In the genomic region with DNA sequence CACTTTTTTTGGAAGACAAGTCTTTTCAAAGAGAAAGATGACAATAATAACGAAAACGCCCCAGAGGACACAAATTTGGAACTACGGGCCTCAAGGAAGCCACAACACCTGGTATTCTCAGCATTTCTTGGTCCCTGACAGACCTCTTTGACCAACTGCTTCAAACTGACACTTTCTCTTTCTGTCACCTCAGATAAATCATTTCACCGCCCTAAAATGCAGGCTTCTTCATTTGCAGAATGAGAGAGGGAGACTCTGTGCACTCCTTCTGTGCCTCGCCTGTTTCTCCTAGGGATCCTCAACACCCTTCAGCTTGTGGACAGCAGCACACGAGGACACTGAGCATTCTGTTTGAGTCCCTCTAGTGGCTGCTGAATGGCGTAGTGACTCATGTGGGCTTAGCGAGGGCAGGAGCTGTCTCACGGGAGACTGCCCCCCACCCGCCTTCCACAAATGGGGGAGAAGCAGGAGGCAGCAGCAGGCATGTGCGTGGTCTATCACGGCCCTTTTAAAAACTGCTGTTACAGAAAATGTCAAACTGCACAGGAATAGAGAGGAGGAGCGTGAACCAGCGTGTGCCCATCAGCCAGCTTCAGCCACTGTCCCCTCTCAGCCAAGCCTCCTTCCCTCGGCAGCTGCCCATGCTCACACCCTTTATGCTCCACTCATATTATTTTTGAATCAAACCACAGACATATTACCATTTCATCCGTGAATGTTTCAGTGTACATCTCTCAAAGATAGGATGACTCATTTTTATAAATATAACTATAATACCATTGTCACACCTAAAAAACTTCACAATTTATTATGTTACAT, we compare ENCODE assay signal across 8 cellular contexts. TPM values are rescaled to one million over a fixed set of nuclear protein-coding genes. Genes with fewer than 3 reads are reported as not detected.
DNase-seq lines count a peak whose midpoint lies in the region; ATAC-seq and TF ChIP-seq lines count a peak whose summit lies in the region.
"Had no signal": no experiment of that assay in that cellular context is flagged by ENCODE, and none has a peak within 500 bp of the region (broad histone marks: within the 10 kb centered on the region; RNA-seq: fewer than 3 reads in every experiment).

No MANE protein-coding gene starts in this region.

- H3K36me3 ChIP-seq in esophagus squamous epithelium: no peaks in the 10 kb centered on the region
- H3K36me3 ChIP-seq: adrenal gland had no signal

- H3K27ac ChIP-seq in VCaP (no peak overlapping the region), esophagus squamous epithelium (no peak overlapping the region)
- H3K27ac ChIP-seq: adrenal gland had no signal

- peak; percentile 20 for ATAC-seq in GM19468 (IDR thresholded peaks at IDR 0.05; ENCODE audit: extremely low read depth, unreplicated experiment)
- ATAC-seq in HG03439 (IDR thresholded peaks at IDR 0.05; ENCODE audit: unreplicated experiment): peak; percentile 58

- DNase-seq in GM12865 (ENCODE audit: low read depth) (peak; percentile 88), iPS-NIHi11 (ENCODE audit: low spot score) (peak; percentile 75), esophagus squamous epithelium (lab: John Stamatoyannopoulos, UW) (no peak), NCI-H2107 (lab: John Stamatoyannopoulos, UW) (no peak)

- H3K27me3 ChIP-seq in esophagus squamous epithelium: no peaks in the 10 kb centered on the region
- H3K27me3 ChIP-seq: adrenal gland had no signal

- H3K4me3 ChIP-seq in GM12865 (ENCODE audit: low read depth, low read length) (peak overlapping the region; percentile 62), esophagus squamous epithelium (no peak overlapping the region)
- H3K4me3 ChIP-seq: adrenal gland had no signal

- no peak for TF ChIP-seq POLR2A in esophagus squamous epithelium (IDR thresholded peaks at IDR 0.05)

- 70 to 74% methylated on average over 11 to 13 of the region's 16 CpGs for WGBS in esophagus squamous epithelium, 2 donors

- H3K9me3 ChIP-seq in esophagus squamous epithelium: no peaks in the 10 kb centered on the region
- H3K9me3 ChIP-seq: adrenal gland had no signal

- H3K4me1 ChIP-seq in esophagus squamous epithelium: no peaks in the 10 kb centered on the region
- H3K4me1 ChIP-seq: adrenal gland had no signal

- intact Hi-C loops in esophagus squamous epithelium (cut with DNase I): no loop called here

- TF ChIP-seq CTCF in GM12865 (IDR thresholded peaks at IDR 0.05; ENCODE audit: insufficient read depth, low read depth, low read length, missing control alignments) (peak; percentile 56), VCaP (conservative IDR thresholded peaks at IDR 0.05) (peak; percentile 65), esophagus squamous epithelium (IDR thresholded peaks at IDR 0.05) (peak in 1 of 6 experiments; percentile 8)

RNA-seq across cellular contexts. Expression of a gene that starts 41.4 kb away (rescaled TPM):
- total RNA-seq in esophagus squamous epithelium: 10 to 100 TPM in 2 of 4 donors, 1 to 10 TPM in 1, under 1 TPM in 1; 0.87 to 16.3 (median 10.4) TPM

Comparison
In these comparisons a context has a peak if more than half of its experiments do, and no peak if none do; other contexts are left out.
1. DNase-seq: peak in GM12865 (single experiment) and iPS-NIHi11 (single experiment); none in esophagus squamous epithelium (single experiment) and NCI-H2107 (single experiment).